In the genomic region with DNA sequence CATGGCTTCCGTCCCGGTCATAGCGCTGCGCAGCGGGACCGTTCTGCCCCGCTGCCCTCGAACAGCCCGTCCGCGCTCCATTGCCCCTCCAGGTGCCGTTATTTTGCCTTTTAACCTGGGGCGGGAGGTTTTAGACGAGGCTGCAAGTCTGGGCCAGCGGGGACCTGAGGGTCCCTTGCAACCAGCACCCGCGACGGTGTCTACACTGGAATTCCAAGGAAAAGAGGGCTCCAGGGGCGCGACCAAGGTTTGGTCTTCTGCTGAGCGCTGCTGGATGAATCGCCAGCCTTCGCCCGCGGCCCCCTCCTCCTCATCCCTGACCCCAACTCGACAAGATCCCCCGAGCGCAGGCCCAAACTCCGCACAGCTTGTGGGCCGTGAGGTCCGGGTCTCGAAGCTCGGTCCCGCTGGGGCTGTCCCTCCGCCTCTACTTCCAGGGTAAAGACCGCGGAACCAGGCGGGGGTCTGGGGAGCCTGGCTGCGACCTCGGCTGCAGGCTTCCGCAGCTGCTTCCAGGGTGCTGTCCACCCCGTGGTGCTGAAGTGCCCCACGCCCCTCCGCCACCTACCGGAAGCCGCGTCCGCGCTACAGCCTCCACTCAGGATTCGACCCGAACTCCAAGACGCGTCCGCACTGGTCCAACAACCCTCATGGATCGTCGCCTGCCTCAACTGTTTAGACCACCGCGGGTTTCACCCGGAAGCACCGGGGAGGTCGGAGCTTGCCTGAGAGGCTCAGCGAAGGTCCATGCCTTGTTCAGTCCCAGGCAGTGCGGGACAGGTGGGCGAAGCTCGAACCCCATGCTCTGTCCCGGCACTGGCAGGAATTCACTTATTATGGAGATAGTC, we compare ENCODE assay signal across 8 cellular contexts. TPM values are rescaled to one million over a fixed set of nuclear protein-coding genes. Genes with fewer than 3 reads are reported as not detected.
DNase-seq lines count a peak whose midpoint lies in the region; ATAC-seq lines count a peak whose summit lies in the region.

No MANE protein-coding gene starts in this region.

- WGBS in mesendoderm (ENCODE audit: extremely low coverage, insufficient coverage, low lambda C conversion rate) = no CpG with 5 or more reads among the region's 66 CpGs

- H3K79me2 ChIP-seq in mesendoderm (ENCODE audit: control insufficient read depth, insufficient read depth, low read length) = no peaks in the 10 kb centered on the region

- H3K18ac ChIP-seq in mesendoderm (ENCODE audit: low read length) = no peak overlapping the region

- no peak overlapping the region for H3K4ac ChIP-seq in mesendoderm (ENCODE audit: low read depth, low read length)

- no peak overlapping the region for H2AK5ac ChIP-seq in mesendoderm (ENCODE audit: low read length)

- H2BK120ac ChIP-seq in mesendoderm (ENCODE audit: low read depth, low read length) = no peak overlapping the region

- peak; percentile 42 for ATAC-seq in effector memory CD8-positive, alpha-beta T cell (replicated peaks)
- ATAC-seq in GM21528 (IDR thresholded peaks at IDR 0.05; ENCODE audit: low FRiP score, unreplicated experiment) = no peak
- no peak for ATAC-seq in HG03354 (IDR thresholded peaks at IDR 0.05; ENCODE audit: poor library complexity, severe bottlenecking, unreplicated experiment)

- no peak overlapping the region for H3K23ac ChIP-seq in mesendoderm (ENCODE audit: low read length)

- H3K27me3 Mint-ChIP-seq in effector memory CD8-positive, alpha-beta T cell = peaks cover 72 to 92% of the 10 kb centered on the region in 2 donors

- no peaks in the 10 kb centered on the region for H3K79me1 ChIP-seq in mesendoderm (ENCODE audit: low read length)

- H3K9me3 Mint-ChIP-seq in effector memory CD8-positive, alpha-beta T cell = no peaks in the 10 kb centered on the region

- no peak overlapping the region for H3K4me3 ChIP-seq in mesendoderm (ENCODE audit: low read length)

- DNase-seq in NCI-H146 (lab: John Stamatoyannopoulos, UW) = peak; percentile 42
- DNase-seq in NCI-H146 treated with DMSO at 0.1 percent for 48 hours (lab: John Stamatoyannopoulos, UW; ENCODE audit: unreplicated experiment) = no peak
- peak; percentile 67 to 71 for DNase-seq in activated CD4-positive, alpha-beta T cell treated with anti-CD3 and anti-CD28 coated beads, Interleukin-2, amount 50 U/mL, for 48 hours
- peak; percentile 54 to 59 (median 55) for DNase-seq in effector memory CD8-positive, alpha-beta T cell
- DNase-seq in mesendoderm = peak; percentile 78
- DNase-seq in stimulated activated CD8-positive, alpha-beta memory T cell treated with anti-CD3 and anti-CD28 coated beads, Interleukin-4, amount 100 ng/mL, for 1 hour (ENCODE audit: low read depth in 2 of 2, low spot score in 1 of 2) = peak; percentile 13 to 41

- peaks cover 38% of the 10 kb centered on the region for H3K27me3 ChIP-seq in mesendoderm (ENCODE audit: insufficient read depth, low read length, poor library complexity)

- H3K4me3 Mint-ChIP-seq in effector memory CD8-positive, alpha-beta T cell = peak overlapping the region in 1 of 2 donors; percentile 47

- peaks cover 32 to 45% of the 10 kb centered on the region in 2 donors for H3K4me1 Mint-ChIP-seq in effector memory CD8-positive, alpha-beta T cell (ENCODE audit: low read depth in 2 of 2)

- H2BK5ac ChIP-seq in mesendoderm (ENCODE audit: low read length) = no peak overlapping the region

- H3K36me3 Mint-ChIP-seq in effector memory CD8-positive, alpha-beta T cell (ENCODE audit: insufficient read depth) = peaks cover 10% of the 10 kb centered on the region

- H3K4me1 ChIP-seq in mesendoderm (ENCODE audit: control insufficient read depth, low read depth, low read length) = peaks cover 2% of the 10 kb centered on the region

- no peak overlapping the region for H2BK15ac ChIP-seq in mesendoderm (replicated peaks; ENCODE audit: low read depth)

- H3K56ac ChIP-seq in mesendoderm (ENCODE audit: low read length) = no peak overlapping the region

- no peak overlapping the region for H4K8ac ChIP-seq in mesendoderm (ENCODE audit: low read depth, low read length)

- H3K4me2 ChIP-seq in mesendoderm (ENCODE audit: low read length) = no peak overlapping the region

- no peak overlapping the region for H3K27ac Mint-ChIP-seq in effector memory CD8-positive, alpha-beta T cell

- no peaks in the 10 kb centered on the region for H3K36me3 ChIP-seq in mesendoderm (ENCODE audit: control insufficient read depth, insufficient read depth, low read length)

- no peak overlapping the region for H3K27ac ChIP-seq in mesendoderm (ENCODE audit: low read depth, low read length)

- H4K5ac ChIP-seq in mesendoderm (ENCODE audit: low read length) = no peak overlapping the region

- no peak overlapping the region for H3K9ac ChIP-seq in mesendoderm (ENCODE audit: low read length)

RNA-seq across cellular contexts. Expression of gene CA4, which starts 10.1 kb away (rescaled TPM):
- 0.32 TPM for polyA plus RNA-seq in mesendoderm (2013, experiment 1 of 2)
- polyA plus RNA-seq in mesendoderm (2013, experiment 2 of 2) = 0.24 TPM
